2 cellular contexts compared by ENCODE assay signal in genomic region chr11:65892661-65893317, GRCh38.
TF ChIP-seq lines count a peak whose summit lies in the region.

No MANE protein-coding gene starts in this region.

TF ChIP-seq in HEK293, 187 proteins besides CTCF, POLR2A, EP300 and RAD21:
- peak; percentile 21; the same call in 1 of the 2 replicates for TF ChIP-seq KLF1 (tag by site-specific recombination; IDR thresholded peaks at IDR 0.05)
- TF ChIP-seq HOXC10 (CRISPR knock-in tag; IDR thresholded peaks at IDR 0.05) = no peak
- no peak for TF ChIP-seq OSR2 (tag by site-specific recombination; IDR thresholded peaks at IDR 0.05)
- no peak for TF ChIP-seq ZNF560 (tag by site-specific recombination; IDR thresholded peaks at IDR 0.05; ENCODE audit: borderline replicate concordance)
- TF ChIP-seq TRIM28 (IDR thresholded peaks at IDR 0.05; ENCODE audit: borderline replicate concordance, low read length) = no peak
- no peak for TF ChIP-seq SETDB1 (IDR thresholded peaks at IDR 0.05; ENCODE audit: insufficient read length, low read length)
- TF ChIP-seq FEZF1 (tag by site-specific recombination; IDR thresholded peaks at IDR 0.05) = no peak
- no peak for TF ChIP-seq ZNF639 (tag by site-specific recombination; IDR thresholded peaks at IDR 0.05)
- no peak for TF ChIP-seq ZNF488 (tag by site-specific recombination; IDR thresholded peaks at IDR 0.05)
- TF ChIP-seq KLF9 (tag by site-specific recombination; IDR thresholded peaks at IDR 0.05; ENCODE audit: low read depth) = peak; percentile 44
- no peak for TF ChIP-seq BCL6B (tag by site-specific recombination; IDR thresholded peaks at IDR 0.05)
- no peak for TF ChIP-seq ZBTB8A (tag by site-specific recombination; IDR thresholded peaks at IDR 0.05)

TF ChIP-seq in K562, 482 proteins besides CTCF, POLR2A, EP300 and RAD21 (continues in another document):
- TF ChIP-seq ZNF780A (CRISPR knock-in tag; IDR thresholded peaks at IDR 0.05) (no peak), ZNF175 (CRISPR knock-in tag; IDR thresholded peaks at IDR 0.05; ENCODE audit: low read depth) (no peak), CTBP1 (IDR thresholded peaks at IDR 0.05; ENCODE audit: borderline replicate concordance) (no peak), KDM5B (IDR thresholded peaks at IDR 0.05; ENCODE audit: insufficient replicate concordance, low read depth, low read length) (peak; percentile 36), ARID3B (CRISPR knock-in tag; IDR thresholded peaks at IDR 0.05; ENCODE audit: borderline replicate concordance) (no peak), SAFB (IDR thresholded peaks at IDR 0.05; ENCODE audit: borderline replicate concordance, low read depth, low read length) (no peak), BACH1 (tag; IDR thresholded peaks at IDR 0.05) (no peak), TFAP4 (CRISPR knock-in tag; IDR thresholded peaks at IDR 0.05; ENCODE audit: borderline replicate concordance) (0 out of 2 replicates have a peak, but pooled peaks have one; percentile 22), NBN (IDR thresholded peaks at IDR 0.05; ENCODE audit: low read depth) (no peak), EHMT2 (IDR thresholded peaks at IDR 0.05) (no peak), MTA2 (IDR thresholded peaks at IDR 0.05; ENCODE audit: low read depth) (no peak), CBX8 (IDR thresholded peaks at IDR 0.05; ENCODE audit: borderline replicate concordance, extremely low read depth, low read depth, low read length, poor library complexity, severe bottlenecking) (no peak), ZZZ3 (IDR thresholded peaks at IDR 0.05) (no peak), BMI1 (IDR thresholded peaks at IDR 0.05; ENCODE audit: low read length) (no peak), SAFB2 (IDR thresholded peaks at IDR 0.05; ENCODE audit: borderline replicate concordance, low read depth, low read length, severe bottlenecking) (no peak), MBD1 (CRISPR knock-in tag; IDR thresholded peaks at IDR 0.05) (no peak), EGR1 (conservative IDR thresholded peaks at IDR 0.05) (peak; percentile 29; the same call in 1 of the 2 replicates), ARID2 (IDR thresholded peaks at IDR 0.05) (no peak), MTF1 (CRISPR knock-in tag; IDR thresholded peaks at IDR 0.05; ENCODE audit: borderline replicate concordance) (no peak), MEF2A (IDR thresholded peaks at IDR 0.05; ENCODE audit: control insufficient read depth, low read depth, low read length) (no peak), VEZF1 (CRISPR knock-in tag; IDR thresholded peaks at IDR 0.05) (no peak), BCOR (IDR thresholded peaks at IDR 0.05) (no peak), ZNF224 (CRISPR knock-in tag; IDR thresholded peaks at IDR 0.05) (no peak), RBFOX2 (IDR thresholded peaks at IDR 0.05; ENCODE audit: low read depth, low read length) (0 out of 2 replicates have a peak, but pooled peaks have one; percentile 61), FOS (IDR thresholded peaks at IDR 0.05; ENCODE audit: extremely low read depth, insufficient read length) (no peak), KDM1A (IDR thresholded peaks at IDR 0.05) (no peak), BCL6 (CRISPR knock-in tag; IDR thresholded peaks at IDR 0.05) (no peak), ZMIZ1 (IDR thresholded peaks at IDR 0.05; ENCODE audit: low read depth in 2 of 2, low read length in 2 of 2) (0 out of 4 replicates have a peak, but pooled peaks of 1 of the 2 experiments have one; percentile 5), GATA2 (CRISPR knock-in tag; IDR thresholded peaks at IDR 0.05) (no peak), SNIP1 (IDR thresholded peaks at IDR 0.05; ENCODE audit: low read depth) (no peak), ADNP (tag; IDR thresholded peaks at IDR 0.05) (no peak), CREM (IDR thresholded peaks at IDR 0.05; ENCODE audit: low read depth) (no peak), ATF2 (CRISPR knock-in tag; IDR thresholded peaks at IDR 0.05) (no peak), SUPT5H (IDR thresholded peaks at IDR 0.05) (peak; percentile 52), HSF4 (CRISPR knock-in tag; IDR thresholded peaks at IDR 0.05; ENCODE audit: borderline replicate concordance) (no peak), ZNF347 (CRISPR knock-in tag; IDR thresholded peaks at IDR 0.05; ENCODE audit: low read depth) (no peak), ZBTB12 (CRISPR knock-in tag; IDR thresholded peaks at IDR 0.05) (no peak), NR1H2 (CRISPR knock-in tag; IDR thresholded peaks at IDR 0.05) (no peak), DEAF1 (CRISPR knock-in tag; IDR thresholded peaks at IDR 0.05) (no peak), NFYB (IDR thresholded peaks at IDR 0.05; ENCODE audit: extremely low read depth, insufficient read length) (no peak), MECOM (CRISPR knock-in tag; IDR thresholded peaks at IDR 0.05) (no peak), MAFG (tag; conservative IDR thresholded peaks at IDR 0.05) (no peak), RCOR1 (IDR thresholded peaks at IDR 0.05; ENCODE audit: borderline replicate concordance in 1 of 2, low read depth in 2 of 2, low read length in 2 of 2) (no peak), AFF4 (CRISPR knock-in tag; IDR thresholded peaks at IDR 0.05) (no peak)
